In genomic region chr4:1290165-1290977, GRCh38 we compare ENCODE assay signal across 8 cellular contexts. TPM values are rescaled to one million over a fixed set of nuclear protein-coding genes. Genes with fewer than 3 reads are reported as not detected.
DNase-seq lines count a peak whose midpoint lies in the region; ATAC-seq, FAIRE-seq and TF ChIP-seq lines count a peak whose summit lies in the region.

No MANE protein-coding gene starts in this region.

- H2AFZ ChIP-seq in hepatocyte, result peak overlapping the region; percentile 19

- no peak for DNase-seq in GM12892 (ENCODE audit: insufficient read length)
- DNase-seq in activated T-cell treated with anti-CD3 and anti-CD28 coated beads, Interleukin-2, amount 50 U/mL, for 72 hours, result peak; percentile 22 to 27
- DNase-seq in hepatocyte (ENCODE audit: low spot score), result peak; percentile 62
- DNase-seq in COLO829 (ENCODE audit: low spot score), result no peak
- DNase-seq in MV-4-11 (lab: John Stamatoyannopoulos, UW), result no peak
- no peak for DNase-seq in NCI-H510A treated with DMSO at 0.1 percent for 48 hours (lab: John Stamatoyannopoulos, UW)

- peak; percentile 14 for ATAC-seq in HG02943 (IDR thresholded peaks at IDR 0.05; ENCODE audit: low read depth, unreplicated experiment)
- ATAC-seq in activated T-cell treated with anti-CD3 and anti-CD28 coated beads, Interleukin-2, amount 50 U/mL, for 72 hours (replicated peaks in 1 of 2), result peak in 1 of 2 donors; percentile 1

- H3K27ac Mint-ChIP-seq in activated T-cell treated with anti-CD3 and anti-CD28 coated beads, Interleukin-2, amount 50 U/mL, for 72 hours, result peak overlapping the region; percentile 97

- peaks cover 50% of the 10 kb centered on the region for H4K20me1 ChIP-seq in hepatocyte (ENCODE audit: insufficient read depth, poor library complexity, severe bottlenecking)

- H3K4me3 ChIP-seq in hepatocyte (peak overlapping the region; percentile 95), skin epidermis (peak overlapping the region; percentile 56 to 97 (median 88))

- H3K4me1 ChIP-seq in hepatocyte (ENCODE audit: insufficient read depth), result peaks cover 19% of the 10 kb centered on the region

- H3K27ac ChIP-seq in hepatocyte (peak overlapping the region; percentile 87), skin epidermis (peak overlapping the region; percentile 79 to 97 (median 91))

- peak overlapping the region; percentile 95 for H3K4me2 ChIP-seq in hepatocyte

- no peak for TF ChIP-seq POLR2A in GM12892 (IDR thresholded peaks at IDR 0.05; ENCODE audit: low read depth, low read length)

- no peaks in the 10 kb centered on the region for H3K36me3 ChIP-seq in hepatocyte (replicated peaks; ENCODE audit: insufficient read depth, low read depth)

- WGBS in hepatocyte (ENCODE audit: low lambda C conversion rate, missing lambda C conversion rate), result 1% methylated on average over 43 of the region's 47 CpGs

- H3K4me3 Mint-ChIP-seq in activated T-cell treated with anti-CD3 and anti-CD28 coated beads, Interleukin-2, amount 50 U/mL, for 72 hours, result peak overlapping the region; percentile 98 to 99

- peaks cover 43% of the 10 kb centered on the region for H3K4me1 Mint-ChIP-seq in activated T-cell treated with anti-CD3 and anti-CD28 coated beads, Interleukin-2, amount 50 U/mL, for 72 hours (ENCODE audit: low read depth)

- no peaks in the 10 kb centered on the region for H3K9me2 ChIP-seq in hepatocyte (replicated peaks; ENCODE audit: insufficient read depth)

- no peaks in the 10 kb centered on the region for H3K9me3 ChIP-seq in hepatocyte (ENCODE audit: low read depth)

- H3K27me3 Mint-ChIP-seq in activated T-cell treated with anti-CD3 and anti-CD28 coated beads, Interleukin-2, amount 50 U/mL, for 72 hours (ENCODE audit: low read depth), result no peaks in the 10 kb centered on the region

- H3K79me2 ChIP-seq in hepatocyte, result peaks cover 59% of the 10 kb centered on the region

- TF ChIP-seq CTCF in hepatocyte (IDR thresholded peaks at IDR 0.05; ENCODE audit: poor library complexity), result no peak

- no peaks in the 10 kb centered on the region for H3K27me3 ChIP-seq in hepatocyte

- peaks cover 8 to 10% of the 10 kb centered on the region in 2 donors for H3K36me3 Mint-ChIP-seq in activated T-cell treated with anti-CD3 and anti-CD28 coated beads, Interleukin-2, amount 50 U/mL, for 72 hours (ENCODE audit: insufficient read depth in 2 of 2)

- peaks cover 2 to 4% of the 10 kb centered on the region in 2 donors for H3K9me3 Mint-ChIP-seq in activated T-cell treated with anti-CD3 and anti-CD28 coated beads, Interleukin-2, amount 50 U/mL, for 72 hours

- FAIRE-seq in GM12892 (lab: Jason Lieb, UNC), result peak; percentile 48

RNA-seq across cellular contexts. Expression of gene MAEA, which starts 0.7 kb away (rescaled TPM):
- polyA plus RNA-seq in GM12892 (2012; ENCODE audit: missing spikeins), result 19.6 TPM
- 10 to 100 TPM; 38.4 to 48.4 TPM for total RNA-seq in activated T-cell treated with anti-CD3 and anti-CD28 coated beads, Interleukin-2, amount 50 U/mL, for 72 hours
- total RNA-seq in hepatocyte, result 63.8 and 66.6 TPM in 2 replicates
- 69.6 and 73.2 TPM in 2 replicates for polyA plus RNA-seq in hepatocyte

RNA-seq across cellular contexts. Expression of gene CTBP1, which starts 41.4 kb away (rescaled TPM):
- 45.7 TPM for polyA plus RNA-seq in GM12892 (2012; ENCODE audit: missing spikeins)
- total RNA-seq in activated T-cell treated with anti-CD3 and anti-CD28 coated beads, Interleukin-2, amount 50 U/mL, for 72 hours, result 100 to 1,000 TPM; 182 to 190 TPM
- 129 and 169 TPM in 2 replicates for total RNA-seq in hepatocyte
- 147 and 179 TPM in 2 replicates for polyA plus RNA-seq in hepatocyte

RNA-seq across cellular contexts. Expression of gene UVSSA, which starts 56.6 kb away (rescaled TPM):
- polyA plus RNA-seq in GM12892 (2012; ENCODE audit: missing spikeins), result 12.7 TPM
- total RNA-seq in activated T-cell treated with anti-CD3 and anti-CD28 coated beads, Interleukin-2, amount 50 U/mL, for 72 hours, result 10 to 100 TPM; 23.0 to 25.8 TPM
- total RNA-seq in hepatocyte, result 5.3 and 11.0 TPM in 2 replicates
- polyA plus RNA-seq in hepatocyte, result 10.6 and 12.3 TPM in 2 replicates

Comparison
In these comparisons a context has a peak if more than half of its experiments do, and no peak if none do; other contexts are left out.
1. DNase-seq: peak in activated T-cell treated with anti-CD3 and anti-CD28 coated beads, Interleukin-2, amount 50 U/mL, for 72 hours (2 of 2) and hepatocyte (single experiment); none in GM12892 (single experiment), COLO829 (single experiment), MV-4-11 (single experiment) and NCI-H510A treated with DMSO at 0.1 percent for 48 hours (single experiment).